In genomic region chr1:59393211-59394180, GRCh38 we compare ENCODE assay signal across 9 cellular contexts.
DNase-seq lines count a peak whose midpoint lies in the region; ATAC-seq and TF ChIP-seq lines count a peak whose summit lies in the region.
"Had no signal": no experiment of that assay in that cellular context is flagged by ENCODE, and none has a peak within 500 bp of the region (broad histone marks: within the 10 kb centered on the region; RNA-seq: fewer than 3 reads in every experiment).

No MANE protein-coding gene starts in this region.

- H3K36me3 ChIP-seq in colonic mucosa (no peaks in the 10 kb centered on the region), right lobe of liver (no peaks in the 10 kb centered on the region), thymus (ENCODE audit: control insufficient read depth, insufficient read depth) (no peaks in the 10 kb centered on the region)
- H3K36me3 ChIP-seq: SJSA1 had no signal

- no peak for TF ChIP-seq POLR2A in right lobe of liver (IDR thresholded peaks at IDR 0.05)

- DNase-seq in NCI-H2081 (lab: John Stamatoyannopoulos, UW) (peak; percentile 26 to 49), NCI-H2081 treated with DMSO at 0.1 percent for 48 hours (lab: John Stamatoyannopoulos, UW) (no peak), colonic mucosa (peak; percentile 41), right lobe of liver (peak; percentile 54 to 74 (median 73))
- DNase-seq in stimulated activated CD4-positive, alpha-beta T cell treated with anti-CD3 and anti-CD28 coated beads, Interleukin-4, amount 100 ng/mL, for 4 hours, result no peak
- DNase-seq in effector CD8-positive, alpha-beta T cell (lab: John Stamatoyannopoulos, UW), result no peak

- no peak overlapping the region for H3K9ac ChIP-seq in colonic mucosa (ENCODE audit: low read depth in 2 of 2, low read length in 2 of 2)

- no peaks in the 10 kb centered on the region for H3K4me1 ChIP-seq in colonic mucosa
- H3K4me1 ChIP-seq in right lobe of liver, result peaks cover 0 to 54% (median 21%) of the 10 kb centered on the region in 4 donors
- no peaks in the 10 kb centered on the region for H3K4me1 ChIP-seq in thymus (ENCODE audit: control insufficient read depth, insufficient read depth, low read length)

- 35% methylated on average over 7 of the region's 7 CpGs for WGBS in right lobe of liver (ENCODE audit: insufficient coverage, low coverage, low lambda C conversion rate, missing lambda C conversion rate)
- 94% methylated on average over 7 of the region's 7 CpGs for WGBS in thymus

- H3K4me3 ChIP-seq in colonic mucosa (no peak overlapping the region), right lobe of liver (no peak overlapping the region), thymus (ENCODE audit: low read length) (no peak overlapping the region)
- H3K4me3 ChIP-seq: SJSA1 had no signal

- H3K27ac ChIP-seq in colonic mucosa (peak overlapping the region; percentile 21), right lobe of liver (peak overlapping the region; percentile 60 to 75 (median 65)), thymus (ENCODE audit: low read depth) (peak overlapping the region; percentile 58)
- H3K27ac ChIP-seq: SJSA1 had no signal

- H3K9me3 ChIP-seq in colonic mucosa (no peaks in the 10 kb centered on the region), right lobe of liver (no peaks in the 10 kb centered on the region), thymus (ENCODE audit: control insufficient read depth) (no peaks in the 10 kb centered on the region)
- H3K9me3 ChIP-seq: SJSA1 had no signal

- ATAC-seq in right lobe of liver (peak; percentile 88 to 91 (median 89)), GM19328 (IDR thresholded peaks at IDR 0.05; ENCODE audit: unreplicated experiment) (no peak)

- TF ChIP-seq CTCF in colonic mucosa (IDR thresholded peaks at IDR 0.05), result no peak
- no peak for TF ChIP-seq CTCF in right lobe of liver (IDR thresholded peaks at IDR 0.05)

- H3K27me3 ChIP-seq in colonic mucosa (no peaks in the 10 kb centered on the region), right lobe of liver (no peaks in the 10 kb centered on the region), thymus (ENCODE audit: control insufficient read depth, insufficient read depth) (no peaks in the 10 kb centered on the region)
- H3K27me3 ChIP-seq: SJSA1 had no signal

- intact Hi-C loops in colonic mucosa (cut with DNase I) (no loop called here), right lobe of liver (cut with DNase I) (no loop called here)

Comparison
In these comparisons a context has a peak if more than half of its experiments do, and no peak if none do; other contexts are left out.
1. DNase-seq: peak in NCI-H2081 (2 of 2), colonic mucosa (single experiment) and right lobe of liver (3 of 3); none in NCI-H2081 treated with DMSO at 0.1 percent for 48 hours (single experiment), stimulated activated CD4-positive, alpha-beta T cell treated with anti-CD3 and anti-CD28 coated beads, Interleukin-4, amount 100 ng/mL, for 4 hours (0 of 2) and effector CD8-positive, alpha-beta T cell (single experiment).
2. Peak in every context shown above with its lines, with median percentiles within 50 percentile points of each other: H3K27ac ChIP-seq.